2 cellular contexts compared by ENCODE assay signal in the genomic region with DNA sequence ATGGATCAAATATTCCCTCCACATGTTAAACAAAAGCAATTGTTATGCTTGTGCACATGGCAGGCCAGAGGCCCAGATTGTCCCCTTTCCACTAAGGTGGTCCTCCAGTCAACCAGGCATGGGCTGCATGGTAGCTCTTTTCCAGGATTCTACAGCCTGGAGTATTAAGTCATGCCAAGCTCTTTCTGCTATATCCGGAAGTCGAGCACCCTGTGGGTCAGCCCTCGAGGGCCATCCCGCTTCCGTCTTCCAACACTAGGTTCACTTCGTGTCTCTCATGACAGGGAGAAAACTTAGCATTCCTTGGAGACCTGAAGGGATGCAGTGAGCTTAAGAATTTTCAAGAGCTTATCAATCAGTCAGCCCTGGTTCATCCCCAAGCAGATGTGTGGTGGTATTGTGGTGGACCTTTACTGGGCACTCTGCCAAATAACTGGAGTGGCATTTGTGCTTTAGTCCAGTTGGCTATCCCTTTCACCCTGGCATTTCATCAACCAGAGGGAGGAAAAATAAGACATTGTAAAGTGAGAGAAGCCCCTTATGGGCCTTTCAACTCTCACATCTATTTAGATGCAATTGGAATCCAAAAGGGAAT. TPM values are rescaled to one million over a fixed set of nuclear protein-coding genes. Genes with fewer than 3 reads are reported as not detected.
"Had no signal": no experiment of that assay in that cellular context is flagged by ENCODE, and none has a peak within 500 bp of the region (broad histone marks: within the 10 kb centered on the region; RNA-seq: fewer than 3 reads in every experiment).

No MANE protein-coding gene starts in this region.

RNA-seq across cellular contexts. Expression of gene TFPI, which starts 39.9 kb away (rescaled TPM):
- total RNA-seq: activated naive CD4-positive, alpha-beta T cell treated with anti-CD3 and anti-CD28 coated beads for 36 hours; activated naive CD8-positive, alpha-beta T cell treated with anti-CD3 and anti-CD28 coated beads for 36 hours had no signal
